In the genomic region with DNA sequence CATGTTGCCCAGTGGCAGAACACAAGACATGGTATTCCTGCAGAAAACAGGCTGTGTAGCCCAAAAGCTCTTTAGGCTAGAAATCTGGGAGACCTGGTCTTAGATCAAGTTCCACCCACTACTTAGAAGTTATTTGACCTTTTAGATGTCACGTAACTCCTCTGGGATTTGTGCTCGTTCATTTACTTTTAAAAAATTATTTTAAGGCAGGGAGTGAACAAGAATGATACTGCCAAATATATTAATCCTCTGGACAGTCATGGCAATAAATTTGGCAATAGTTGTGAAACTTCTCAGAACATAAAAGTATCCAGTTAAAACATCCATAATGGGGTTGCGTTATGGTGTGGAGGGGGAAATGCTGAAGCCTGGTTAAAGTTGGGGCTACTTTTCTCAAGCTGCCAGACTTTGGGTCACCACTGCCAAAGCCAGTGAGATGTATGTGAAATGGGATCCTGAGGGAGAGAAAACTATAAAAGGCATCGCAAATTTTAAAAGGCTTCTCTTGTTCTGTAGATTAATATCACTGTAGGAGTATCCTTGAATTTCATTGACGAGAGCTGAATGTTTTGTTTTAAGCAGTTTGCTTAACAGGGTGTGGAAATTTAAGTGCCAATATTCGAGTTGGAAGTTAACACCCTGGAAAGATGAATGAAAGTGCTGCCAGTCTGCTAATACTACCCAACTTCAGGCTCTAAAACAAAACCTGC, we compare ENCODE assay signal across 2 cellular contexts.
TF ChIP-seq lines count a peak whose summit lies in the region.

No MANE protein-coding gene starts in this region.

TF ChIP-seq in GM23338, 12 proteins besides CTCF, POLR2A, EP300 and RAD21 (continued from another document):
- TF ChIP-seq, protein P1, sequence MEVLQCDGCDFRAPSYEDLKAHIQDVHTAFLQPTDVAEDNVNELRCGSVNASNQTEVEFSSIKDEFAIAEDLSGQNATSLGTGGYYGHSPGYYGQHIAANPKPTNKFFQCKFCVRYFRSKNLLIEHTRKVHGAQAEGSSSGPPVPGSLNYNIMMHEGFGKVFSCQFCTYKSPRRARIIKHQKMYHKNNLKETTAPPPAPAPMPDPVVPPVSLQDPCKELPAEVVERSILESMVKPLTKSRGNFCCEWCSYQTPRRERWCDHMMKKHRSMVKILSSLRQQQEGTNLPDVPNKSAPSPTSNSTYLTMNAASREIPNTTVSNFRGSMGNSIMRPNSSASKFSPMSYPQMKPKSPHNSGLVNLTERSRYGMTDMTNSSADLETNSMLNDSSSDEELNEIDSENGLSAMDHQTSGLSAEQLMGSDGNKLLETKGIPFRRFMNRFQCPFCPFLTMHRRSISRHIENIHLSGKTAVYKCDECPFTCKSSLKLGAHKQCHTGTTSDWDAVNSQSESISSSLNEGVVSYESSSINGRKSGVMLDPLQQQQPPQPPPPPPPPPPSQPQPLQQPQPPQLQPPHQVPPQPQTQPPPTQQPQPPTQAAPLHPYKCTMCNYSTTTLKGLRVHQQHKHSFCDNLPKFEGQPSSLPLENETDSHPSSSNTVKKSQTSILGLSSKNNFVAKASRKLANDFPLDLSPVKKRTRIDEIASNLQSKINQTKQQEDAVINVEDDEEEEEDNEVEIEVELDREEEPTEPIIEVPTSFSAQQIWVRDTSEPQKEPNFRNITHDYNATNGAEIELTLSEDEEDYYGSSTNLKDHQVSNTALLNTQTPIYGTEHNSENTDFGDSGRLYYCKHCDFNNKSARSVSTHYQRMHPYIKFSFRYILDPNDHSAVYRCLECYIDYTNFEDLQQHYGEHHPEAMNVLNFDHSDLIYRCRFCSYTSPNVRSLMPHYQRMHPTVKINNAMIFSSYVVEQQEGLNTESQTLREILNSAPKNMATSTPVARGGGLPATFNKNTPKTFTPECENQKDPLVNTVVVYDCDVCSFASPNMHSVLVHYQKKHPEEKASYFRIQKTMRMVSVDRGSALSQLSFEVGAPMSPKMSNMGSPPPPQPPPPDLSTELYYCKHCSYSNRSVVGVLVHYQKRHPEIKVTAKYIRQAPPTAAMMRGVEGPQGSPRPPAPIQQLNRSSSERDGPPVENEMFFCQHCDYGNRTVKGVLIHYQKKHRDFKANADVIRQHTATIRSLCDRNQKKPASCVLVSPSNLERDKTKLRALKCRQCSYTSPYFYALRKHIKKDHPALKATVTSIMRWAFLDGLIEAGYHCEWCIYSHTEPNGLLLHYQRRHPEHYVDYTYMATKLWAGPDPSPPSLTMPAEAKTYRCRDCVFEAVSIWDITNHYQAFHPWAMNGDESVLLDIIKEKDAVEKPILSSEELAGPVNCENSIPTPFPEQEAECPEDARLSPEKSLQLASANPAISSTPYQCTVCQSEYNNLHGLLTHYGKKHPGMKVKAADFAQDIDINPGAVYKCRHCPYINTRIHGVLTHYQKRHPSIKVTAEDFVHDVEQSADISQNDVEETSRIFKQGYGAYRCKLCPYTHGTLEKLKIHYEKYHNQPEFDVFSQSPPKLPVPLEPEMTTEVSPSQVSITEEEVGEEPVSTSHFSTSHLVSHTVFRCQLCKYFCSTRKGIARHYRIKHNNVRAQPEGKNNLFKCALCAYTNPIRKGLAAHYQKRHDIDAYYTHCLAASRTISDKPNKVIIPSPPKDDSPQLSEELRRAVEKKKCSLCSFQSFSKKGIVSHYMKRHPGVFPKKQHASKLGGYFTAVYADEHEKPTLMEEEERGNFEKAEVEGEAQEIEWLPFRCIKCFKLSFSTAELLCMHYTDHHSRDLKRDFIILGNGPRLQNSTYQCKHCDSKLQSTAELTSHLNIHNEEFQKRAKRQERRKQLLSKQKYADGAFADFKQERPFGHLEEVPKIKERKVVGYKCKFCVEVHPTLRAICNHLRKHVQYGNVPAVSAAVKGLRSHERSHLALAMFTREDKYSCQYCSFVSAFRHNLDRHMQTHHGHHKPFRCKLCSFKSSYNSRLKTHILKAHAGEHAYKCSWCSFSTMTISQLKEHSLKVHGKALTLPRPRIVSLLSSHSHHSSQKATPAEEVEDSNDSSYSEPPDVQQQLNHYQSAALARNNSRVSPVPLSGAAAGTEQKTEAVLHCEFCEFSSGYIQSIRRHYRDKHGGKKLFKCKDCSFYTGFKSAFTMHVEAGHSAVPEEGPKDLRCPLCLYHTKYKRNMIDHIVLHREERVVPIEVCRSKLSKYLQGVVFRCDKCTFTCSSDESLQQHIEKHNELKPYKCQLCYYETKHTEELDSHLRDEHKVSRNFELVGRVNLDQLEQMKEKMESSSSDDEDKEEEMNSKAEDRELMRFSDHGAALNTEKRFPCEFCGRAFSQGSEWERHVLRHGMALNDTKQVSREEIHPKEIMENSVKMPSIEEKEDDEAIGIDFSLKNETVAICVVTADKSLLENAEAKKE (CRISPR knock-in tag; IDR thresholded peaks at IDR 0.05), result no peak
- TF ChIP-seq, protein P2, sequence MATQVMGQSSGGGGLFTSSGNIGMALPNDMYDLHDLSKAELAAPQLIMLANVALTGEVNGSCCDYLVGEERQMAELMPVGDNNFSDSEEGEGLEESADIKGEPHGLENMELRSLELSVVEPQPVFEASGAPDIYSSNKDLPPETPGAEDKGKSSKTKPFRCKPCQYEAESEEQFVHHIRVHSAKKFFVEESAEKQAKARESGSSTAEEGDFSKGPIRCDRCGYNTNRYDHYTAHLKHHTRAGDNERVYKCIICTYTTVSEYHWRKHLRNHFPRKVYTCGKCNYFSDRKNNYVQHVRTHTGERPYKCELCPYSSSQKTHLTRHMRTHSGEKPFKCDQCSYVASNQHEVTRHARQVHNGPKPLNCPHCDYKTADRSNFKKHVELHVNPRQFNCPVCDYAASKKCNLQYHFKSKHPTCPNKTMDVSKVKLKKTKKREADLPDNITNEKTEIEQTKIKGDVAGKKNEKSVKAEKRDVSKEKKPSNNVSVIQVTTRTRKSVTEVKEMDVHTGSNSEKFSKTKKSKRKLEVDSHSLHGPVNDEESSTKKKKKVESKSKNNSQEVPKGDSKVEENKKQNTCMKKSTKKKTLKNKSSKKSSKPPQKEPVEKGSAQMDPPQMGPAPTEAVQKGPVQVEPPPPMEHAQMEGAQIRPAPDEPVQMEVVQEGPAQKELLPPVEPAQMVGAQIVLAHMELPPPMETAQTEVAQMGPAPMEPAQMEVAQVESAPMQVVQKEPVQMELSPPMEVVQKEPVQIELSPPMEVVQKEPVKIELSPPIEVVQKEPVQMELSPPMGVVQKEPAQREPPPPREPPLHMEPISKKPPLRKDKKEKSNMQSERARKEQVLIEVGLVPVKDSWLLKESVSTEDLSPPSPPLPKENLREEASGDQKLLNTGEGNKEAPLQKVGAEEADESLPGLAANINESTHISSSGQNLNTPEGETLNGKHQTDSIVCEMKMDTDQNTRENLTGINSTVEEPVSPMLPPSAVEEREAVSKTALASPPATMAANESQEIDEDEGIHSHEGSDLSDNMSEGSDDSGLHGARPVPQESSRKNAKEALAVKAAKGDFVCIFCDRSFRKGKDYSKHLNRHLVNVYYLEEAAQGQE (IDR thresholded peaks at IDR 0.05; ENCODE audit: unreplicated experiment), result no peak
- no peak for TF ChIP-seq EZH2phosphoT487 (IDR thresholded peaks at IDR 0.05; ENCODE audit: unreplicated experiment)
- TF ChIP-seq ZNF331 (CRISPR knock-in tag; IDR thresholded peaks at IDR 0.05; ENCODE audit: low read depth), result no peak
TF ChIP-seq in GM23338: peak in this region for 0.

TF ChIP-seq in SK-N-SH treated with all-trans-retinoic acid at 6 μM for 48 hours, 23 proteins besides CTCF, POLR2A, EP300 and RAD21 (continued from another document):
- TF ChIP-seq, protein P3, sequence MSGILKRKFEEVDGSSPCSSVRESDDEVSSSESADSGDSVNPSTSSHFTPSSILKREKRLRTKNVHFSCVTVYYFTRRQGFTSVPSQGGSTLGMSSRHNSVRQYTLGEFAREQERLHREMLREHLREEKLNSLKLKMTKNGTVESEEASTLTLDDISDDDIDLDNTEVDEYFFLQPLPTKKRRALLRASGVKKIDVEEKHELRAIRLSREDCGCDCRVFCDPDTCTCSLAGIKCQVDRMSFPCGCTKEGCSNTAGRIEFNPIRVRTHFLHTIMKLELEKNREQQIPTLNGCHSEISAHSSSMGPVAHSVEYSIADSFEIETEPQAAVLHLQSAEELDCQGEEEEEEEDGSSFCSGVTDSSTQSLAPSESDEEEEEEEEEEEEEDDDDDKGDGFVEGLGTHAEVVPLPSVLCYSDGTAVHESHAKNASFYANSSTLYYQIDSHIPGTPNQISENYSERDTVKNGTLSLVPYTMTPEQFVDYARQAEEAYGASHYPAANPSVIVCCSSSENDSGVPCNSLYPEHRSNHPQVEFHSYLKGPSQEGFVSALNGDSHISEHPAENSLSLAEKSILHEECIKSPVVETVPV (CRISPR knock-in tag; IDR thresholded peaks at IDR 0.05), result no peak
- TF ChIP-seq ESRRG (CRISPR knock-in tag; IDR thresholded peaks at IDR 0.05), result no peak
- TF ChIP-seq ZNF8 (CRISPR knock-in tag; IDR thresholded peaks at IDR 0.05), result no peak
- no peak for TF ChIP-seq ISL1 (CRISPR knock-in tag; IDR thresholded peaks at IDR 0.05)
- no peak for TF ChIP-seq OSR1 (CRISPR knock-in tag; IDR thresholded peaks at IDR 0.05)
- TF ChIP-seq ZNF565 (CRISPR knock-in tag; conservative IDR thresholded peaks at IDR 0.05; ENCODE audit: low read depth), result no peak
TF ChIP-seq in SK-N-SH treated with all-trans-retinoic acid at 6 μM for 48 hours: peak in this region for 0.
